ENCODE assay signal across 8 cellular contexts in genomic region chr9:26744362-26744965, GRCh38.
A peak's percentile ranks its signal among the peaks of the same experiment; 100 is the strongest.
DNase-seq lines count a peak whose midpoint lies in the region; ATAC-seq, FAIRE-seq and TF ChIP-seq lines count a peak whose summit lies in the region.

No MANE protein-coding gene starts in this region.

- DNase-seq in CD4-positive, alpha-beta memory T cell: peak in 3 of 5 donors; percentile 5 to 19 (median 17)
- peak; percentile 14 for DNase-seq in Jurkat, Clone E6-1 (ENCODE audit: low read depth, low spot score)
- no peak for DNase-seq in kidney
- no peak for DNase-seq in C1 segment of cervical spinal cord (lab: John Stamatoyannopoulos, UW)

- H3K27ac Mint-ChIP-seq in CD4-positive, alpha-beta memory T cell: no peak overlapping the region

- CTCF ChIA-PET in CD4-positive, alpha-beta memory T cell (lab: Charles Lee; ENCODE audit: partially characterized antibody): interaction anchor here (0.9 kb wide), 1 partner anchor 233 kb away, joined by 6 read pairs; no protein-coding TSS in a partner anchor

- peaks cover 2 to 3% (median 3%) of the 10 kb centered on the region in 4 donors for H3K4me1 Mint-ChIP-seq in CD4-positive, alpha-beta memory T cell

- no peak for ATAC-seq in GM19035 (IDR thresholded peaks at IDR 0.05; ENCODE audit: unreplicated experiment)
- no peak for ATAC-seq in GM21367 (IDR thresholded peaks at IDR 0.05; ENCODE audit: unreplicated experiment)
- no peak for ATAC-seq in GM21423 (IDR thresholded peaks at IDR 0.05; ENCODE audit: unreplicated experiment)

- peak; percentile 92 for FAIRE-seq in kidney (lab: Jason Lieb, UNC)

- no peaks in the 10 kb centered on the region for H3K9me3 ChIP-seq in CD4-positive, alpha-beta memory T cell (ENCODE audit: control insufficient read depth in 1 of 2, low read length in 2 of 2)
- no peaks in the 10 kb centered on the region for H3K9me3 ChIP-seq in kidney (ENCODE audit: control insufficient read depth in 1 of 2, low read length in 2 of 2)

- no peaks in the 10 kb centered on the region for H3K36me3 ChIP-seq in CD4-positive, alpha-beta memory T cell (ENCODE audit: insufficient read depth, low read length)
- H3K36me3 ChIP-seq in kidney (ENCODE audit: control insufficient read depth in 1 of 2, insufficient read depth in 2 of 2, low read length in 2 of 2): no peaks in the 10 kb centered on the region

- no peaks in the 10 kb centered on the region for H3K4me1 ChIP-seq in CD4-positive, alpha-beta memory T cell (ENCODE audit: insufficient read depth, low read length)
- H3K4me1 ChIP-seq in kidney (ENCODE audit: control insufficient read depth in 1 of 2, insufficient read depth in 1 of 2, low read depth in 1 of 2, low read length in 2 of 2): no peaks in the 10 kb centered on the region

- POLR2A ChIA-PET in CD4-positive, alpha-beta memory T cell (lab: Charles Lee; ENCODE audit: partially characterized antibody): no interaction called here

- intact Hi-C loops in CD4-positive, alpha-beta memory T cell (cut with micrococcal nuclease): no loop called here
- intact Hi-C loops in kidney (cut with DNase I): no loop called here

- peaks cover 0 to 1% of the 10 kb centered on the region in 2 donors for H3K27me3 Mint-ChIP-seq in CD4-positive, alpha-beta memory T cell

- H3K9me3 Mint-ChIP-seq in CD4-positive, alpha-beta memory T cell: peaks cover 0 to 6% (median 4%) of the 10 kb centered on the region in 8 donors

- H3K4me3 Mint-ChIP-seq in CD4-positive, alpha-beta memory T cell: no peak overlapping the region

- no peaks in the 10 kb centered on the region for H3K27me3 ChIP-seq in CD4-positive, alpha-beta memory T cell (ENCODE audit: insufficient read depth, low read length)

- no peak overlapping the region for H3K27ac ChIP-seq in CD4-positive, alpha-beta memory T cell (ENCODE audit: low read depth, low read length)
- H3K27ac ChIP-seq in VCaP (no peak overlapping the region), kidney (ENCODE audit: low read depth in 2 of 2, low read length in 2 of 2) (no peak overlapping the region)

- no peak overlapping the region for H3K9ac ChIP-seq in kidney (ENCODE audit: low read length in 2 of 2)

- TF ChIP-seq CTCF in VCaP (conservative IDR thresholded peaks at IDR 0.05) (peak; percentile 88), kidney (IDR thresholded peaks at IDR 0.05; ENCODE audit: borderline replicate concordance, extremely low read depth, insufficient read depth) (peak; percentile 60)

- H3K36me3 Mint-ChIP-seq in CD4-positive, alpha-beta memory T cell: no peaks in the 10 kb centered on the region

- no peak overlapping the region for H3K4me3 ChIP-seq in CD4-positive, alpha-beta memory T cell (ENCODE audit: low read length in 2 of 2)
- H3K4me3 ChIP-seq in Jurkat, Clone E6-1 (ENCODE audit: low read length): no peak overlapping the region
- no peak overlapping the region for H3K4me3 ChIP-seq in kidney (ENCODE audit: low read length in 2 of 2)

Comparison
In these comparisons a context has a peak if more than half of its experiments do, and no peak if none do; other contexts are left out.
1. DNase-seq: peak in CD4-positive, alpha-beta memory T cell (3 of 5) and Jurkat, Clone E6-1 (single experiment); none in kidney (single experiment) and C1 segment of cervical spinal cord (0 of 14).